In the genomic region with DNA sequence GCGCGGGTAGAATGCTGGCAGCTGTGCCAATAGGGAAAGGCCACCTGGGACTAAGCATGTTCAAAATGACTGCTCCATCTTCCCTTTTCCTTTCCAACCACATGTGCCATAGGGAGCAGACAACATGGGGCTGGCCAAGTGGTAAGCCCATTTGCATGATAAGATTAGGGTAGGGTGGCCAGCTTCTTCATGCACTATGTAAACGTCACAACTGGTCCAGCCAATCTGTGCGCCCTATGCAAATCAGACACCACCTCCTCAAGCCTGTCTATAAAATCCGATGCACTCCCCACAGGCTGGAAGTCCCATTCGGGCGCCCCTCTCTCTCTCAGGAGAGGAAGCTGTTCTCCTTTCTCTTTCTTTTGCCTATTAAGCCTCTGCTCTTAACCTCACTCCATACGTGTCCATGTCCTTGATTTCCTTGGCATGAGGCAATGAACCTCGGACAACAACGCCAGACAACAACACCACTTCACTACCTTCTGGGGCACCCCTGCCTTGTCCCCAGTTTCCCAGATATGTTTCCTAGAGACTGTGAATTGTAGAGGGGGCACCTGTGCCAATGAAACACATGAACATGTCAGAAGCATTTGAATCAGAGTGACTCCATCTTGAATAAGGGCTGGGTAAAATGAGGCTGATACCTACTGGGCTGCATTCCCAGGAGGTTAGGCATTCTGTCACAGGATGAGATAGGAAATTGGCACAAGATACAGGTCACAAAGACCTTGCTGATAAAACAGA, we compare ENCODE assay signal across 1 cellular context.
TF ChIP-seq lines count a peak whose summit lies in the region.

No MANE protein-coding gene starts in this region.

TF ChIP-seq in K562, 482 proteins besides CTCF, POLR2A, EP300 and RAD21 (continued from another document):
- TF ChIP-seq ZNF449 (CRISPR knock-in tag; IDR thresholded peaks at IDR 0.05): no peak
- no peak for TF ChIP-seq LEF1 (IDR thresholded peaks at IDR 0.05)
- no peak for TF ChIP-seq ZNF77 (CRISPR knock-in tag; IDR thresholded peaks at IDR 0.05)
- TF ChIP-seq RFX1 (IDR thresholded peaks at IDR 0.05): no peak
- TF ChIP-seq POLR2AphosphoS5 (IDR thresholded peaks at IDR 0.05; ENCODE audit: control insufficient read depth, insufficient read depth, low read depth, low read length): peak; percentile 97
- TF ChIP-seq NCOA4 (IDR thresholded peaks at IDR 0.05; ENCODE audit: partially characterized antibody): no peak
- no peak for TF ChIP-seq CHD1 (IDR thresholded peaks at IDR 0.05; ENCODE audit: low read length)
